In genomic region chr7:13980474-13980873, GRCh38 we compare ENCODE assay signal across 1 cellular context.
TF ChIP-seq lines count a peak whose summit lies in the region.

No MANE protein-coding gene starts in this region.

TF ChIP-seq in SK-N-SH, 30 proteins besides CTCF, POLR2A, EP300 and RAD21:
- TF ChIP-seq REST (IDR thresholded peaks at IDR 0.05; ENCODE audit: low read depth, low read length) (no peak), POLR2AphosphoS5 (IDR thresholded peaks at IDR 0.05; ENCODE audit: low read depth, low read length) (no peak), CHD2 (IDR thresholded peaks at IDR 0.05; ENCODE audit: low read length, partially characterized antibody) (no peak), SMC3 (IDR thresholded peaks at IDR 0.05; ENCODE audit: low read depth, low read length) (no peak), FOXJ3 (CRISPR knock-in tag; IDR thresholded peaks at IDR 0.05) (no peak), NFIC (IDR thresholded peaks at IDR 0.05; ENCODE audit: borderline replicate concordance) (no peak), ELF1 (IDR thresholded peaks at IDR 0.05) (no peak), RFX5 (IDR thresholded peaks at IDR 0.05; ENCODE audit: low read length) (no peak), TEAD4 (IDR thresholded peaks at IDR 0.05; ENCODE audit: borderline replicate concordance, insufficient read depth) (no peak), GABPA (IDR thresholded peaks at IDR 0.05; ENCODE audit: low read depth) (no peak), EZH2phosphoT487 (IDR thresholded peaks at IDR 0.05; ENCODE audit: borderline replicate concordance, low read depth) (no peak), NRF1 (IDR thresholded peaks at IDR 0.05; ENCODE audit: low read depth, low read length) (no peak), RXRA (IDR thresholded peaks at IDR 0.05; ENCODE audit: borderline replicate concordance, low read depth) (no peak), TAF1 (IDR thresholded peaks at IDR 0.05; ENCODE audit: borderline replicate concordance, low read depth, low read length) (no peak), IRF3 (IDR thresholded peaks at IDR 0.05; ENCODE audit: low read depth, low read length) (no peak), FOSL2 (IDR thresholded peaks at IDR 0.05; ENCODE audit: borderline replicate concordance, low read depth) (no peak), TCF12 (IDR thresholded peaks at IDR 0.05) (no peak), GATA2 (CRISPR knock-in tag; IDR thresholded peaks at IDR 0.05) (no peak), MXI1 (IDR thresholded peaks at IDR 0.05; ENCODE audit: low read depth, low read length) (no peak), SIN3A (IDR thresholded peaks at IDR 0.05; ENCODE audit: borderline replicate concordance, low read depth, low read length) (no peak)
